Comparison of ENCODE assay signal across 22 cellular contexts in genomic region chr4:6027392-6027791, GRCh38. TPM values are rescaled to one million over a fixed set of nuclear protein-coding genes. Genes with fewer than 3 reads are reported as not detected.
DNase-seq lines count a peak whose midpoint lies in the region; ATAC-seq and TF ChIP-seq lines count a peak whose summit lies in the region.
"Had no signal": no experiment of that assay in that cellular context is flagged by ENCODE, and none has a peak within 500 bp of the region (broad histone marks: within the 10 kb centered on the region; RNA-seq: fewer than 3 reads in every experiment).

No MANE protein-coding gene starts in this region.

- DNase-seq in RWPE1 (ENCODE audit: low spot score) = peak; percentile 19
- peak; percentile 6 to 16 for DNase-seq in cerebellar nuclear complex (lab: John Stamatoyannopoulos, UW)
- DNase-seq in esophagus squamous epithelium (lab: John Stamatoyannopoulos, UW) = no peak
- DNase-seq in osteocyte (ENCODE audit: extremely low spot score, unreplicated experiment) = no peak
- no peak for DNase-seq in endothelial cell (ENCODE audit: low spot score)
- DNase-seq: 8988T, ACHN, BE2C, DMS153, DND-41, NCI-H1105 treated with DMSO at 0.1 percent for 48 hours, NCI-H146, NCI-H1930, NCI-H524 treated with DMSO at 0.1 percent for 48 hours, NCI-H82, SK-N-SH, SW 1271 had no signal

- intact Hi-C loops in esophagus squamous epithelium (cut with DNase I) = no loop called here

- H3K4me3 Mint-ChIP-seq in osteocyte (ENCODE audit: unreplicated experiment) (no peak overlapping the region), endothelial cell (ENCODE audit: unreplicated experiment) (no peak overlapping the region)

- H3K4me3 ChIP-seq in esophagus squamous epithelium = no peak overlapping the region

- H3K4me1 Mint-ChIP-seq in osteocyte (ENCODE audit: unreplicated experiment) = no peaks in the 10 kb centered on the region
- H3K4me1 Mint-ChIP-seq in endothelial cell (ENCODE audit: unreplicated experiment) = peaks cover 19% of the 10 kb centered on the region

- H3K27me3 Mint-ChIP-seq in osteocyte (ENCODE audit: unreplicated experiment) (peaks cover 22% of the 10 kb centered on the region), endothelial cell (ENCODE audit: unreplicated experiment) (peaks cover 11% of the 10 kb centered on the region)

- no peaks in the 10 kb centered on the region for H3K36me3 ChIP-seq in esophagus squamous epithelium
- H3K36me3 ChIP-seq: BE2C had no signal

- H3K9me3 Mint-ChIP-seq in osteocyte (ENCODE audit: unreplicated experiment) = no peaks in the 10 kb centered on the region
- H3K9me3 Mint-ChIP-seq in endothelial cell (ENCODE audit: unreplicated experiment) = no peaks in the 10 kb centered on the region

- TF ChIP-seq POLR2A in esophagus squamous epithelium (IDR thresholded peaks at IDR 0.05) = no peak

- H3K9me3 ChIP-seq in esophagus squamous epithelium = no peaks in the 10 kb centered on the region
- H3K9me3 ChIP-seq: BE2C, SK-N-SH had no signal

- H3K27me3 ChIP-seq in esophagus squamous epithelium = peaks cover 0 to 4% (median 0%) of the 10 kb centered on the region in 4 donors
- H3K27me3 ChIP-seq: BE2C had no signal

- TF ChIP-seq CTCF in C4-2B (conservative IDR thresholded peaks at IDR 0.05) = no peak
- TF ChIP-seq CTCF in RWPE1 (conservative IDR thresholded peaks at IDR 0.05; ENCODE audit: low read depth) = no peak
- TF ChIP-seq CTCF in esophagus squamous epithelium (IDR thresholded peaks at IDR 0.05) = peak in 2 of 6 experiments; percentile 7 to 8
- no peak for TF ChIP-seq CTCF in osteocyte (IDR thresholded peaks at IDR 0.05)
- no peak for TF ChIP-seq CTCF in endothelial cell (IDR thresholded peaks at IDR 0.05; ENCODE audit: unreplicated experiment)

- CTCF ChIA-PET in RWPE1 (lab: Yijun Ruan, JAX) = interaction anchor here (0.7 kb wide), 1 partner anchor 1078 kb away, joined by 3 read pairs; no protein-coding TSS in a partner anchor

- POLR2A ChIA-PET in RWPE1 (lab: Yijun Ruan, JAX; ENCODE audit: low non-redundant PET) = no interaction called here

- H3K4me1 ChIP-seq in esophagus squamous epithelium = peaks cover 9 to 29% (median 14%) of the 10 kb centered on the region in 3 donors
- H3K4me1 ChIP-seq: BE2C had no signal

- ATAC-seq in HG03139 (IDR thresholded peaks at IDR 0.05; ENCODE audit: unreplicated experiment) (no peak), HG03095 (IDR thresholded peaks at IDR 0.05; ENCODE audit: unreplicated experiment) (no peak)
- ATAC-seq: Panc1 had no signal

- H3K36me3 Mint-ChIP-seq in osteocyte (ENCODE audit: unreplicated experiment) (no peaks in the 10 kb centered on the region), endothelial cell (ENCODE audit: low read depth, unreplicated experiment) (no peaks in the 10 kb centered on the region)

- H3K27ac ChIP-seq in C4-2B (peak overlapping the region; percentile 16), RWPE1 (no peak overlapping the region), esophagus squamous epithelium (peak overlapping the region; percentile 50 to 87 (median 78))

- 23 to 45% methylated on average over 9 of the region's 9 CpGs for WGBS in esophagus squamous epithelium, 2 donors

- no peak overlapping the region for H3K27ac Mint-ChIP-seq in osteocyte (ENCODE audit: unreplicated experiment)
- H3K27ac Mint-ChIP-seq in endothelial cell (ENCODE audit: unreplicated experiment) = no peak overlapping the region

RNA-seq across cellular contexts. Expression of gene C4orf50, which starts 9.2 kb away (rescaled TPM):
- under 1 TPM in 3 of 4 donors, not detected in 1; 0.04 to 0.19 (median 0.04) TPM for total RNA-seq in esophagus squamous epithelium
- not detected in 2 replicates for total RNA-seq in osteocyte
- total RNA-seq in endothelial cell (ENCODE audit: unreplicated experiment) = 0.05 TPM
- total RNA-seq: HT-29 had no signal

Comparison
In these comparisons a context has a peak if more than half of its experiments do, and no peak if none do; other contexts are left out.
1. DNase-seq: peak in RWPE1 (single experiment) and cerebellar nuclear complex (2 of 2); none in esophagus squamous epithelium (single experiment), osteocyte (single experiment) and endothelial cell (single experiment).